Comparison of ENCODE assay signal across 16 cellular contexts in genomic region chr7:92266415-92267241, GRCh38. TPM values are rescaled to one million over a fixed set of nuclear protein-coding genes. Genes with fewer than 3 reads are reported as not detected.
DNase-seq lines count a peak whose midpoint lies in the region; ATAC-seq, FAIRE-seq and TF ChIP-seq lines count a peak whose summit lies in the region.
"Had no signal": no experiment of that assay in that cellular context is flagged by ENCODE, and none has a peak within 500 bp of the region (broad histone marks: within the 10 kb centered on the region; RNA-seq: fewer than 3 reads in every experiment).

No MANE protein-coding gene starts in this region.

- H3K27ac ChIP-seq in H9 (ENCODE audit: insufficient read length, low read depth, low read length), result no peak overlapping the region
- H3K27ac ChIP-seq: BLaER1, KMS-11 had no signal

- no peak overlapping the region for H4K91ac ChIP-seq in H9 (ENCODE audit: insufficient read length, low read depth, low read length)

- no peak overlapping the region for H2BK5ac ChIP-seq in H9 (ENCODE audit: insufficient read length, low read length)

- H3K4me1 ChIP-seq in H9 (ENCODE audit: insufficient read depth, low read length) (no peaks in the 10 kb centered on the region; the same call in 1 of the 2 replicates), BE2C (no peaks in the 10 kb centered on the region; the same call in 1 of the 2 replicates)
- H3K4me1 ChIP-seq: BLaER1 had no signal

- no peak overlapping the region for H2BK120ac ChIP-seq in H9 (ENCODE audit: low read depth, low read length, poor library complexity, severe bottlenecking)

- H4K5ac ChIP-seq in H9 (ENCODE audit: insufficient read length, low read depth, low read length), result no peak overlapping the region

- H2AK5ac ChIP-seq in H9 (ENCODE audit: insufficient read length, low read length), result no peak overlapping the region

- H3K36me3 Mint-ChIP-seq in H9 (ENCODE audit: insufficient read depth in 1 of 3, low read depth in 3 of 3) (peaks cover 0 to 5% (median 1%) of the 10 kb centered on the region in 3 experiments; a peak in 3 of 7 replicates), WTC11 (no peaks in the 10 kb centered on the region)

- DNase-seq in H9 (no peak), WTC11 (ENCODE audit: low spot score) (no peak), fibroblast of mammary gland (ENCODE audit: low read depth) (peak; percentile 18), urothelium cell line (ENCODE audit: low spot score) (no peak), BE2C (no peak)
- DNase-seq in NK-92 treated with Interleukin-12 subunit alpha and Interleukin-12 subunit beta, amount 100 ng/mL, for 24 hours (lab: John Stamatoyannopoulos, UW), result no peak
- no peak for DNase-seq in stimulated activated naive CD4-positive, alpha-beta T cell treated with Interleukin-2 at 50 U/mL for 16 hours (lab: John Stamatoyannopoulos, UW)
- DNase-seq: DMS 273 treated with DMSO at 0.1 percent for 48 hours, MM.1S, NCI-H1105 treated with DMSO at 0.1 percent for 48 hours, NCI-H187, NCI-H774, SIG-M5 had no signal

- H3K9ac ChIP-seq in H9 (ENCODE audit: extremely low read depth, insufficient read length, low read length), result no peak overlapping the region
- H3K9ac ChIP-seq: BLaER1, KMS-11 had no signal

- FAIRE-seq in urothelium cell line (lab: Jason Lieb, UNC), result peak; percentile 84
- FAIRE-seq: GM18507 had no signal

- H3K4me2 ChIP-seq in H9 (ENCODE audit: insufficient read depth, insufficient read length, low read length), result no peak overlapping the region
- H3K4me2 ChIP-seq: BLaER1, KMS-11 had no signal

- ATAC-seq in WTC11, result peak; percentile 89

- CTCF ChIA-PET in WTC11 (lab: Charles Lee), result interaction anchor here (0.6 to 1.1 kb wide), 3 partner anchors 76 to 195 kb away, joined by 3 read pairs; partner anchors contain the start of gene GATAD1

- H3K27me3 Mint-ChIP-seq in H9 (ENCODE audit: low read depth) (no peaks in the 10 kb centered on the region), WTC11 (ENCODE audit: low read depth) (no peaks in the 10 kb centered on the region)

- H3K9me3 ChIP-seq in H9 (ENCODE audit: control insufficient read depth, low read depth, low read length) (no peaks in the 10 kb centered on the region), BE2C (no peaks in the 10 kb centered on the region)

- H3K23me2 ChIP-seq in H9 (ENCODE audit: insufficient read length, low read depth, low read length, poor library complexity, severe bottlenecking), result no peaks in the 10 kb centered on the region

- H3K14ac ChIP-seq in H9 (ENCODE audit: insufficient read depth, low read length), result no peak overlapping the region

- no peak overlapping the region for H3K27ac Mint-ChIP-seq in H9
- no peak overlapping the region for H3K27ac Mint-ChIP-seq in WTC11

- no peak overlapping the region for H2BK15ac ChIP-seq in H9 (ENCODE audit: low read depth, low read length)

- no peak overlapping the region for H2AFZ ChIP-seq in H9 (ENCODE audit: low read length)

- TF ChIP-seq CTCF in H9 (conservative IDR thresholded peaks at IDR 0.05), result peak; percentile 26; the same call in 2 of the 3 replicates
- TF ChIP-seq CTCF in WTC11 (IDR thresholded peaks at IDR 0.05), result no peak
- no peak for TF ChIP-seq CTCF in fibroblast of mammary gland (conservative IDR thresholded peaks at IDR 0.05; ENCODE audit: control insufficient read depth, insufficient read depth, low read depth, low read length)
- no peak for TF ChIP-seq CTCF in BE2C (IDR thresholded peaks at IDR 0.05; ENCODE audit: low read depth, low read length)

- peaks cover 7% of the 10 kb centered on the region for H3K79me1 ChIP-seq in H9 (ENCODE audit: insufficient read depth, low read depth, low read length, poor library complexity, severe bottlenecking)

- H3K9me3 Mint-ChIP-seq in H9, result no peaks in the 10 kb centered on the region
- 0 out of 2 replicates have a peak, but pooled peaks cover 4% of the 10 kb centered on the region for H3K9me3 Mint-ChIP-seq in WTC11

- H3K4ac ChIP-seq in H9 (ENCODE audit: low read depth, low read length), result no peak overlapping the region

- no peak overlapping the region for H2BK20ac ChIP-seq in H9 (ENCODE audit: low read depth, low read length, poor library complexity, severe bottlenecking)

- H3K4me3 ChIP-seq in fibroblast of mammary gland (ENCODE audit: control insufficient read depth, low read depth, low read length) (no peak overlapping the region), BE2C (ENCODE audit: low read depth, low read length) (no peak overlapping the region)
- H3K4me3 ChIP-seq: BLaER1 had no signal

- H3K18ac ChIP-seq in H9 (ENCODE audit: insufficient read length, low read depth, low read length), result no peak overlapping the region

- H3K36me3 ChIP-seq in BE2C, result no peaks in the 10 kb centered on the region

- H3K56ac ChIP-seq in H9 (ENCODE audit: insufficient read length, low read depth, low read length), result no peak overlapping the region

- no peaks in the 10 kb centered on the region for H4K20me1 ChIP-seq in H9 (ENCODE audit: control insufficient read depth, insufficient read depth, insufficient read length)

- POLR2A ChIA-PET in WTC11 (lab: Charles Lee), result no interaction called here

- no peaks in the 10 kb centered on the region for H3K79me2 ChIP-seq in H9 (ENCODE audit: insufficient read depth, low read length)

- H3K23ac ChIP-seq in H9 (ENCODE audit: insufficient read length, low read depth, low read length), result no peak overlapping the region

- WGBS in H9 (ENCODE audit: extremely low coverage, insufficient read length, low lambda C conversion rate), result no CpG with 5 or more reads among the region's 5 CpGs

- H3K4me3 Mint-ChIP-seq in H9 (no peak overlapping the region), WTC11 (no peak overlapping the region)

- H3K4me1 Mint-ChIP-seq in H9, result no peaks in the 10 kb centered on the region; a peak in 1 of 4 replicates
- no peaks in the 10 kb centered on the region for H3K4me1 Mint-ChIP-seq in WTC11

- no peak overlapping the region for H4K8ac ChIP-seq in H9 (replicated peaks; ENCODE audit: insufficient read length, low read depth, low read length)

- H3K27me3 ChIP-seq in H9 (ENCODE audit: insufficient read depth, low read length) (no peaks in the 10 kb centered on the region), BE2C (no peaks in the 10 kb centered on the region)
- H3K27me3 ChIP-seq: BLaER1 had no signal

- no peak overlapping the region for H2BK12ac ChIP-seq in H9 (ENCODE audit: insufficient read length, low read depth, low read length)

- no peak overlapping the region for H3T11ph ChIP-seq in H9 (ENCODE audit: low read length)

TF ChIP-seq in WTC11, 78 proteins besides CTCF, POLR2A, EP300 and RAD21 (continues in another document):
- no peak for TF ChIP-seq TEAD4 (CRISPR knock-in tag; IDR thresholded peaks at IDR 0.05)
- no peak for TF ChIP-seq ZNF416 (CRISPR knock-in tag; IDR thresholded peaks at IDR 0.05)
- TF ChIP-seq, protein P1, sequence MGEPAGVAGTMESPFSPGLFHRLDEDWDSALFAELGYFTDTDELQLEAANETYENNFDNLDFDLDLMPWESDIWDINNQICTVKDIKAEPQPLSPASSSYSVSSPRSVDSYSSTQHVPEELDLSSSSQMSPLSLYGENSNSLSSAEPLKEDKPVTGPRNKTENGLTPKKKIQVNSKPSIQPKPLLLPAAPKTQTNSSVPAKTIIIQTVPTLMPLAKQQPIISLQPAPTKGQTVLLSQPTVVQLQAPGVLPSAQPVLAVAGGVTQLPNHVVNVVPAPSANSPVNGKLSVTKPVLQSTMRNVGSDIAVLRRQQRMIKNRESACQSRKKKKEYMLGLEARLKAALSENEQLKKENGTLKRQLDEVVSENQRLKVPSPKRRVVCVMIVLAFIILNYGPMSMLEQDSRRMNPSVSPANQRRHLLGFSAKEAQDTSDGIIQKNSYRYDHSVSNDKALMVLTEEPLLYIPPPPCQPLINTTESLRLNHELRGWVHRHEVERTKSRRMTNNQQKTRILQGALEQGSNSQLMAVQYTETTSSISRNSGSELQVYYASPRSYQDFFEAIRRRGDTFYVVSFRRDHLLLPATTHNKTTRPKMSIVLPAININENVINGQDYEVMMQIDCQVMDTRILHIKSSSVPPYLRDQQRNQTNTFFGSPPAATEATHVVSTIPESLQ (CRISPR knock-in tag; IDR thresholded peaks at IDR 0.05), result no peak
- TF ChIP-seq, protein P2, sequence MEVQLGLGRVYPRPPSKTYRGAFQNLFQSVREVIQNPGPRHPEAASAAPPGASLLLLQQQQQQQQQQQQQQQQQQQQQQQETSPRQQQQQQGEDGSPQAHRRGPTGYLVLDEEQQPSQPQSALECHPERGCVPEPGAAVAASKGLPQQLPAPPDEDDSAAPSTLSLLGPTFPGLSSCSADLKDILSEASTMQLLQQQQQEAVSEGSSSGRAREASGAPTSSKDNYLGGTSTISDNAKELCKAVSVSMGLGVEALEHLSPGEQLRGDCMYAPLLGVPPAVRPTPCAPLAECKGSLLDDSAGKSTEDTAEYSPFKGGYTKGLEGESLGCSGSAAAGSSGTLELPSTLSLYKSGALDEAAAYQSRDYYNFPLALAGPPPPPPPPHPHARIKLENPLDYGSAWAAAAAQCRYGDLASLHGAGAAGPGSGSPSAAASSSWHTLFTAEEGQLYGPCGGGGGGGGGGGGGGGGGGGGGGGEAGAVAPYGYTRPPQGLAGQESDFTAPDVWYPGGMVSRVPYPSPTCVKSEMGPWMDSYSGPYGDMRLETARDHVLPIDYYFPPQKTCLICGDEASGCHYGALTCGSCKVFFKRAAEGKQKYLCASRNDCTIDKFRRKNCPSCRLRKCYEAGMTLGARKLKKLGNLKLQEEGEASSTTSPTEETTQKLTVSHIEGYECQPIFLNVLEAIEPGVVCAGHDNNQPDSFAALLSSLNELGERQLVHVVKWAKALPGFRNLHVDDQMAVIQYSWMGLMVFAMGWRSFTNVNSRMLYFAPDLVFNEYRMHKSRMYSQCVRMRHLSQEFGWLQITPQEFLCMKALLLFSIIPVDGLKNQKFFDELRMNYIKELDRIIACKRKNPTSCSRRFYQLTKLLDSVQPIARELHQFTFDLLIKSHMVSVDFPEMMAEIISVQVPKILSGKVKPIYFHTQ (CRISPR knock-in tag; IDR thresholded peaks at IDR 0.05), result no peak
- no peak for TF ChIP-seq ELF4 (CRISPR knock-in tag; IDR thresholded peaks at IDR 0.05; ENCODE audit: low read depth)
- TF ChIP-seq, protein P3, sequence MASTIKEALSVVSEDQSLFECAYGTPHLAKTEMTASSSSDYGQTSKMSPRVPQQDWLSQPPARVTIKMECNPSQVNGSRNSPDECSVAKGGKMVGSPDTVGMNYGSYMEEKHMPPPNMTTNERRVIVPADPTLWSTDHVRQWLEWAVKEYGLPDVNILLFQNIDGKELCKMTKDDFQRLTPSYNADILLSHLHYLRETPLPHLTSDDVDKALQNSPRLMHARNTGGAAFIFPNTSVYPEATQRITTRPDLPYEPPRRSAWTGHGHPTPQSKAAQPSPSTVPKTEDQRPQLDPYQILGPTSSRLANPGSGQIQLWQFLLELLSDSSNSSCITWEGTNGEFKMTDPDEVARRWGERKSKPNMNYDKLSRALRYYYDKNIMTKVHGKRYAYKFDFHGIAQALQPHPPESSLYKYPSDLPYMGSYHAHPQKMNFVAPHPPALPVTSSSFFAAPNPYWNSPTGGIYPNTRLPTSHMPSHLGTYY (CRISPR knock-in tag; IDR thresholded peaks at IDR 0.05), result no peak

RNA-seq across cellular contexts. Expression of gene ANKIB1, which starts 20.9 kb away (rescaled TPM):
- total RNA-seq in H9 (2021) (42.0 and 48.1 TPM in 2 replicates), WTC11 (2021) (38.5 to 43.4 TPM (median 41.9 TPM) in 3 replicates)
- 16.3 TPM for polyA plus RNA-seq in BE2C (2012; ENCODE audit: insufficient read depth, insufficient read length, low read depth)

RNA-seq across cellular contexts. Expression of gene KRIT1, which starts 20.9 kb away (rescaled TPM):
- total RNA-seq in H9 (2021) (34.9 and 38.1 TPM in 2 replicates), WTC11 (2021) (30.7 to 37.8 TPM (median 34.1 TPM) in 3 replicates)
- 35.6 TPM for polyA plus RNA-seq in BE2C (2012; ENCODE audit: insufficient read depth, insufficient read length, low read depth)
